In genomic region chr9:132406554-132407122, GRCh38 we compare ENCODE assay signal across 8 cellular contexts. TPM values are rescaled to one million over a fixed set of nuclear protein-coding genes. Genes with fewer than 3 reads are reported as not detected.
DNase-seq lines count a peak whose midpoint lies in the region; ATAC-seq and TF ChIP-seq lines count a peak whose summit lies in the region.

TTF1 (minus strand) TSS chr9:132406840; CDS start chr9:132402821, 4,019 bp downstream.

- H4K91ac ChIP-seq in trophoblast cell (ENCODE audit: low read depth, low read length): no peak within 1 kb of the TSS

- DNase-seq in GM12864 (ENCODE audit: low read depth) (peak; percentile 91), NCI-H1436 treated with DMSO at 0.1 percent for 48 hours (lab: John Stamatoyannopoulos, UW) (peak; percentile 43), SW480 (ENCODE audit: low spot score) (peak; percentile 89), cardiac septum (ENCODE audit: low spot score) (peak; percentile 95), trophoblast cell (peak; percentile 75 to 94), tibial artery (peak; percentile 85 to 92)
- DNase-seq in activated naive CD8-positive, alpha-beta T cell treated with anti-CD3 and anti-CD28 coated beads, Interleukin-2, amount 50 U/mL, for 16 hours (ENCODE audit: low read depth, low spot score): peak; percentile 88

- no peaks in the 10 kb centered on the region for H3K79me2 ChIP-seq in trophoblast cell (ENCODE audit: control insufficient read depth, insufficient read depth, low read length, poor library complexity)

- peaks cover 2% of the 10 kb centered on the region for H3K79me1 ChIP-seq in trophoblast cell (ENCODE audit: low read length)

- H3K27me3 ChIP-seq in trophoblast cell (ENCODE audit: insufficient read depth, low read length) (peaks cover 17% of the 10 kb centered on the region), tibial artery (peaks cover 5 to 22% of the 10 kb centered on the region in 2 donors)

- H3K9ac ChIP-seq in trophoblast cell (ENCODE audit: low read length): peak within 1 kb of the TSS; percentile 95

- H3K4me1 ChIP-seq in trophoblast cell (ENCODE audit: control insufficient read depth in 1 of 2, insufficient read depth in 2 of 2, low read length in 2 of 2): peaks cover 13 to 20% of the 10 kb centered on the region in 2 experiments
- H3K4me1 ChIP-seq in tibial artery: peaks cover 0 to 38% (median 27%) of the 10 kb centered on the region in 4 donors

- ATAC-seq in HG02840 (IDR thresholded peaks at IDR 0.05; ENCODE audit: low FRiP score, unreplicated experiment): peak; percentile 71

- TF ChIP-seq CTCF in GM12864 (IDR thresholded peaks at IDR 0.05; ENCODE audit: low read depth, low read length, missing control alignments): no peak
- TF ChIP-seq CTCF in tibial artery (IDR thresholded peaks at IDR 0.05): no peak

- H3K4me3 ChIP-seq in GM12864 (ENCODE audit: low read depth, low read length) (peak within 1 kb of the TSS; percentile 65), trophoblast cell (ENCODE audit: low read depth, low read length) (peak within 1 kb of the TSS; percentile 81), tibial artery (peak within 1 kb of the TSS; percentile 73 to 78)

- H2AK5ac ChIP-seq in trophoblast cell (ENCODE audit: low read length): peak within 1 kb of the TSS; percentile 68

- H3K36me3 ChIP-seq in trophoblast cell (ENCODE audit: control insufficient read depth in 1 of 2, insufficient read depth in 2 of 2, low read length in 2 of 2) (peaks cover 5 to 7% of the 10 kb centered on the region in 2 experiments), tibial artery (peaks cover 0 to 18% (median 6%) of the 10 kb centered on the region in 3 donors)

- peak within 1 kb of the TSS; percentile 8 for H3K18ac ChIP-seq in trophoblast cell (ENCODE audit: low read length)

- peak within 1 kb of the TSS; percentile 85 for H4K12ac ChIP-seq in trophoblast cell (ENCODE audit: low read depth, low read length)

- H3K23ac ChIP-seq in trophoblast cell (ENCODE audit: low read length): no peak within 1 kb of the TSS

- H2BK12ac ChIP-seq in trophoblast cell (ENCODE audit: low read length): no peak within 1 kb of the TSS

- peak within 1 kb of the TSS; percentile 72 for H2AFZ ChIP-seq in trophoblast cell (ENCODE audit: insufficient read depth, low read length, poor library complexity)

- peak within 1 kb of the TSS; percentile 99 for H3K4me2 ChIP-seq in trophoblast cell (ENCODE audit: low read length)

- H3K27ac ChIP-seq in trophoblast cell (ENCODE audit: low read depth, low read length) (no peak within 1 kb of the TSS), tibial artery (peak within 1 kb of the TSS; percentile 26 to 44)

- H3K9me3 ChIP-seq in trophoblast cell (ENCODE audit: insufficient read depth, low read depth, low read length) (peaks cover 6% of the 10 kb centered on the region), tibial artery (no peaks in the 10 kb centered on the region)

- peak within 1 kb of the TSS; percentile 84 for H3K4ac ChIP-seq in trophoblast cell (ENCODE audit: low read depth, low read length)

- WGBS in trophoblast cell (ENCODE audit: extremely low coverage, insufficient coverage, insufficient read length): no CpG with 5 or more reads among the region's 33 CpGs

- peak within 1 kb of the TSS; percentile 56 for H3K14ac ChIP-seq in trophoblast cell (ENCODE audit: low read length)

- no peak within 1 kb of the TSS for H2BK120ac ChIP-seq in trophoblast cell (ENCODE audit: insufficient read depth, low read length, poor library complexity)

- H2BK5ac ChIP-seq in trophoblast cell (ENCODE audit: low read depth, low read length, poor library complexity): no peak within 1 kb of the TSS

- H4K8ac ChIP-seq in trophoblast cell (ENCODE audit: low read depth, low read length): peak within 1 kb of the TSS; percentile 93

- intact Hi-C loops in cardiac septum (cut with DNase I) (loop anchor here (1.0 to 10.0 kb wide), 2 partner anchors 52 to 268 kb away; partner anchors contain the start of genes GTF3C4 and SETX), tibial artery (cut with DNase I; ENCODE audit: low total_unique reads) (no loop called here)

RNA-seq across cellular contexts. Expression of gene TTF1, which starts in this region (rescaled TPM):
- 16.5 TPM for total RNA-seq in cardiac septum
- polyA plus RNA-seq in trophoblast cell (2013): 14.7 and 15.4 TPM in 2 replicates

Comparison
In these comparisons a context has a peak if more than half of its experiments do, and no peak if none do; other contexts are left out.
1. DNase-seq: peak in every context shown above with its lines; median percentile 95 in cardiac septum; 91 in GM12864; 89 in SW480; 88 in tibial artery; 88 in activated naive CD8-positive, alpha-beta T cell treated with anti-CD3 and anti-CD28 coated beads, Interleukin-2, amount 50 U/mL, for 16 hours; 84 in trophoblast cell; 43 in NCI-H1436 treated with DMSO at 0.1 percent for 48 hours.